Comparison of ENCODE assay signal across 11 cellular contexts in genomic region chr16:67641779-67642708, GRCh38. TPM values are rescaled to one million over a fixed set of nuclear protein-coding genes. Genes with fewer than 3 reads are reported as not detected.
A peak's percentile ranks its signal among the peaks of the same experiment; 100 is the strongest.
DNase-seq lines count a peak whose midpoint lies in the region; ATAC-seq and TF ChIP-seq lines count a peak whose summit lies in the region.
"Had no signal": no experiment of that assay in that cellular context is flagged by ENCODE, and none has a peak within 500 bp of the region (broad histone marks: within the 10 kb centered on the region; RNA-seq: fewer than 3 reads in every experiment).

No MANE protein-coding gene starts in this region.

- TF ChIP-seq CTCF in chondrocyte (IDR thresholded peaks at IDR 0.05) (no peak), tibial nerve (IDR thresholded peaks at IDR 0.05) (no peak)

- no peaks in the 10 kb centered on the region for H3K27me3 Mint-ChIP-seq in chondrocyte (ENCODE audit: low read depth)
- H3K27me3 Mint-ChIP-seq in activated CD8-positive, alpha-beta memory T cell treated with anti-CD3 and anti-CD28 coated beads, Interleukin-2, amount 10 ng/mL, durations not matched to agents 7 days and 5 days = no peaks in the 10 kb centered on the region
- H3K27me3 Mint-ChIP-seq: stimulated activated naive CD8-positive, alpha-beta T cell treated with anti-CD3 and anti-CD28 coated beads, Interleukin-15, amount 100 ng/mL, for 72 hours had no signal

- no peak overlapping the region for H3K27ac ChIP-seq in tibial nerve

- ATAC-seq in left lobe of liver = peak; percentile 90
- ATAC-seq in activated CD8-positive, alpha-beta memory T cell treated with anti-CD3 and anti-CD28 coated beads, Interleukin-2, amount 10 ng/mL, durations not matched to agents 7 days and 5 days = no peak
- ATAC-seq in GM21423 (IDR thresholded peaks at IDR 0.05; ENCODE audit: unreplicated experiment) = no peak
- ATAC-seq: stimulated activated naive CD8-positive, alpha-beta T cell treated with anti-CD3 and anti-CD28 coated beads, Interleukin-15, amount 100 ng/mL, for 72 hours had no signal

- TF ChIP-seq POLR2A in tibial nerve (IDR thresholded peaks at IDR 0.05) = no peak

- peaks cover 0 to 32% (median 12%) of the 10 kb centered on the region in 3 donors for H3K36me3 ChIP-seq in tibial nerve

- CTCF ChIA-PET in activated CD8-positive, alpha-beta memory T cell treated with anti-CD3 and anti-CD28 coated beads, Interleukin-2, amount 10 ng/mL, durations not matched to agents 7 days and 5 days (lab: Charles Lee) = interaction anchor here (0.7 to 11.4 kb wide), 8 partner anchors 9 to 126 kb away, joined by 3 to 307 read pairs (median 24); partner anchors contain the start of gene CTCF

- peaks cover 9% of the 10 kb centered on the region for H3K4me1 Mint-ChIP-seq in chondrocyte (ENCODE audit: low read depth)
- H3K4me1 Mint-ChIP-seq in activated CD8-positive, alpha-beta memory T cell treated with anti-CD3 and anti-CD28 coated beads, Interleukin-2, amount 10 ng/mL, durations not matched to agents 7 days and 5 days = peaks cover 15% of the 10 kb centered on the region

- no peaks in the 10 kb centered on the region for H3K9me3 ChIP-seq in tibial nerve
- H3K9me3 ChIP-seq: BLaER1 treated with 17β-estradiol and CSF1 and Interleukin-3, amounts not matched to agents 10 nM and 100 nM had no signal

- peaks cover 0 to 9% (median 0%) of the 10 kb centered on the region in 4 donors for H3K4me1 ChIP-seq in tibial nerve

- 67 to 78% methylated on average over 6 to 10 of the region's 10 CpGs for WGBS in tibial nerve, 2 donors

- H3K36me3 Mint-ChIP-seq in chondrocyte (ENCODE audit: low read depth) = peaks cover 9% of the 10 kb centered on the region
- H3K36me3 Mint-ChIP-seq in activated CD8-positive, alpha-beta memory T cell treated with anti-CD3 and anti-CD28 coated beads, Interleukin-2, amount 10 ng/mL, durations not matched to agents 7 days and 5 days = peaks cover 8% of the 10 kb centered on the region

- H3K27me3 ChIP-seq in tibial nerve = peaks cover 0 to 24% of the 10 kb centered on the region in 2 donors

- H3K4me3 ChIP-seq in tibial nerve = no peak overlapping the region
- H3K4me3 ChIP-seq: BLaER1 treated with 17β-estradiol and CSF1 and Interleukin-3, amounts not matched to agents 10 nM and 100 nM had no signal

- DNase-seq in 8988T (peak; percentile 42), NCI-H1092 (lab: John Stamatoyannopoulos, UW) (peak; percentile 82), chondrocyte (ENCODE audit: low spot score) (peak; percentile 77), left lobe of liver (ENCODE audit: low spot score) (peak; percentile 89), tibial nerve (ENCODE audit: low spot score in 2 of 2) (no peak), NCI-H524 treated with DMSO at 0.1 percent for 48 hours (lab: John Stamatoyannopoulos, UW) (no peak)
- DNase-seq in activated CD8-positive, alpha-beta memory T cell treated with anti-CD3 and anti-CD28 coated beads, Interleukin-2, amount 10 ng/mL, durations not matched to agents 7 days and 5 days = no peak

- peak overlapping the region; percentile 8 for H3K27ac Mint-ChIP-seq in chondrocyte (ENCODE audit: unreplicated experiment)
- H3K27ac Mint-ChIP-seq in activated CD8-positive, alpha-beta memory T cell treated with anti-CD3 and anti-CD28 coated beads, Interleukin-2, amount 10 ng/mL, durations not matched to agents 7 days and 5 days = no peak overlapping the region
- H3K27ac Mint-ChIP-seq: activated T-helper 1 cell treated with anti-CD3 and anti-CD28 coated beads, Interleukin-12 subunit alpha, Interleukin-12 subunit beta, Interleukin-2, Interleukin-4 antibody, amounts not matched to agents 30 ng/mL and 10 ng/mL and 1 ng/mL, durations not matched to agents 14 hours and 24 hours and 36 hours had no signal

- no peak for TF ChIP-seq EP300 in tibial nerve (IDR thresholded peaks at IDR 0.05)

- no peaks in the 10 kb centered on the region for H3K9me3 Mint-ChIP-seq in chondrocyte (ENCODE audit: low read depth)
- no peaks in the 10 kb centered on the region for H3K9me3 Mint-ChIP-seq in activated CD8-positive, alpha-beta memory T cell treated with anti-CD3 and anti-CD28 coated beads, Interleukin-2, amount 10 ng/mL, durations not matched to agents 7 days and 5 days (ENCODE audit: low read depth)
- H3K9me3 Mint-ChIP-seq: activated T-helper 1 cell treated with anti-CD3 and anti-CD28 coated beads, Interleukin-12 subunit alpha, Interleukin-12 subunit beta, Interleukin-2, Interleukin-4 antibody, amounts not matched to agents 30 ng/mL and 10 ng/mL and 1 ng/mL, durations not matched to agents 14 hours and 24 hours and 36 hours; stimulated activated naive CD8-positive, alpha-beta T cell treated with anti-CD3 and anti-CD28 coated beads, Interleukin-15, amount 100 ng/mL, for 72 hours had no signal

- no peak overlapping the region for H3K4me3 Mint-ChIP-seq in chondrocyte (ENCODE audit: unreplicated experiment)
- no peak overlapping the region for H3K4me3 Mint-ChIP-seq in activated CD8-positive, alpha-beta memory T cell treated with anti-CD3 and anti-CD28 coated beads, Interleukin-2, amount 10 ng/mL, durations not matched to agents 7 days and 5 days
- H3K4me3 Mint-ChIP-seq: activated T-helper 1 cell treated with anti-CD3 and anti-CD28 coated beads, Interleukin-12 subunit alpha, Interleukin-12 subunit beta, Interleukin-2, Interleukin-4 antibody, amounts not matched to agents 30 ng/mL and 10 ng/mL and 1 ng/mL, durations not matched to agents 14 hours and 24 hours and 36 hours; stimulated activated naive CD8-positive, alpha-beta T cell treated with anti-CD3 and anti-CD28 coated beads, Interleukin-15, amount 100 ng/mL, for 72 hours had no signal

RNA-seq across cellular contexts. Expression of gene CARMIL2, which starts 2.9 kb away (rescaled TPM):
- 0.97 to 1.8 TPM (median 1.5 TPM) in 3 replicates for total RNA-seq in chondrocyte
- 1.1 TPM for total RNA-seq in left lobe of liver
- total RNA-seq in tibial nerve = 1 to 10 TPM in 3 of 4 donors, under 1 TPM in 1; 0.66 to 6.5 (median 1.7) TPM
- 100 to 1,000 TPM; 154 to 174 TPM for total RNA-seq in activated CD8-positive, alpha-beta memory T cell treated with anti-CD3 and anti-CD28 coated beads, Interleukin-2, amount 10 ng/mL, durations not matched to agents 7 days and 5 days

RNA-seq across cellular contexts. Expression of gene ACD, which starts 18.0 kb away (rescaled TPM):
- total RNA-seq in chondrocyte = 16.2 to 18.0 TPM (median 17.2 TPM) in 3 replicates
- total RNA-seq in left lobe of liver = 5.0 TPM
- 10 to 100 TPM; 18.0 to 32.3 (median 20.7) TPM for total RNA-seq in tibial nerve
- total RNA-seq in activated CD8-positive, alpha-beta memory T cell treated with anti-CD3 and anti-CD28 coated beads, Interleukin-2, amount 10 ng/mL, durations not matched to agents 7 days and 5 days = 10 to 100 TPM; 49.7 to 58.1 TPM

RNA-seq across cellular contexts. Expression of gene PARD6A, which starts 18.7 kb away (rescaled TPM):
- total RNA-seq in chondrocyte = 2.5 to 3.5 TPM (median 3.3 TPM) in 3 replicates
- total RNA-seq in left lobe of liver = 3.4 TPM
- 10 to 100 TPM in 2 of 4 donors, 1 to 10 TPM in 2; 3.7 to 16.2 (median 9.9) TPM for total RNA-seq in tibial nerve
- total RNA-seq in activated CD8-positive, alpha-beta memory T cell treated with anti-CD3 and anti-CD28 coated beads, Interleukin-2, amount 10 ng/mL, durations not matched to agents 7 days and 5 days = 10 to 100 TPM; 15.2 to 15.5 TPM

RNA-seq across cellular contexts. Expression of gene ENKD1, which starts 24.5 kb away (rescaled TPM):
- total RNA-seq in chondrocyte (6.2 to 9.2 TPM (median 6.4 TPM) in 3 replicates), left lobe of liver (10.6 TPM), tibial nerve (10 to 100 TPM; 32.6 to 53.8 (median 45.6) TPM)
- total RNA-seq in activated CD8-positive, alpha-beta memory T cell treated with anti-CD3 and anti-CD28 coated beads, Interleukin-2, amount 10 ng/mL, durations not matched to agents 7 days and 5 days = 1 to 10 TPM; 6.2 to 8.0 TPM

RNA-seq across cellular contexts. Expression of gene C16orf86, which starts 24.6 kb away (rescaled TPM):
- total RNA-seq in chondrocyte (0.82 to 3.1 TPM (median 0.85 TPM) in 3 replicates), left lobe of liver (5.5 TPM), tibial nerve (10 to 100 TPM; 15.9 to 31.2 (median 25.5) TPM)
- total RNA-seq in activated CD8-positive, alpha-beta memory T cell treated with anti-CD3 and anti-CD28 coated beads, Interleukin-2, amount 10 ng/mL, durations not matched to agents 7 days and 5 days = 1 to 10 TPM; 4.1 to 5.1 TPM

Comparison
In these comparisons a context has a peak if more than half of its experiments do, and no peak if none do; other contexts are left out.
1. DNase-seq: peak in 8988T (single experiment), NCI-H1092 (single experiment), chondrocyte (single experiment) and left lobe of liver (single experiment); none in tibial nerve (0 of 2), activated CD8-positive, alpha-beta memory T cell treated with anti-CD3 and anti-CD28 coated beads, Interleukin-2, amount 10 ng/mL, durations not matched to agents 7 days and 5 days (single experiment) and NCI-H524 treated with DMSO at 0.1 percent for 48 hours (single experiment).
2. RNA of gene CARMIL2, which starts 2.9 kb away (total RNA-seq): 154 to 174 TPM in activated CD8-positive, alpha-beta memory T cell treated with anti-CD3 and anti-CD28 coated beads, Interleukin-2, amount 10 ng/mL, durations not matched to agents 7 days and 5 days; 0.66 to 6.5 TPM in tibial nerve, 0.97 to 1.8 TPM in chondrocyte and 1.1 TPM in left lobe of liver (single experiment); every median in the first group is over 10 times any median in the second.